14 cellular contexts compared by ENCODE assay signal in the genomic region with DNA sequence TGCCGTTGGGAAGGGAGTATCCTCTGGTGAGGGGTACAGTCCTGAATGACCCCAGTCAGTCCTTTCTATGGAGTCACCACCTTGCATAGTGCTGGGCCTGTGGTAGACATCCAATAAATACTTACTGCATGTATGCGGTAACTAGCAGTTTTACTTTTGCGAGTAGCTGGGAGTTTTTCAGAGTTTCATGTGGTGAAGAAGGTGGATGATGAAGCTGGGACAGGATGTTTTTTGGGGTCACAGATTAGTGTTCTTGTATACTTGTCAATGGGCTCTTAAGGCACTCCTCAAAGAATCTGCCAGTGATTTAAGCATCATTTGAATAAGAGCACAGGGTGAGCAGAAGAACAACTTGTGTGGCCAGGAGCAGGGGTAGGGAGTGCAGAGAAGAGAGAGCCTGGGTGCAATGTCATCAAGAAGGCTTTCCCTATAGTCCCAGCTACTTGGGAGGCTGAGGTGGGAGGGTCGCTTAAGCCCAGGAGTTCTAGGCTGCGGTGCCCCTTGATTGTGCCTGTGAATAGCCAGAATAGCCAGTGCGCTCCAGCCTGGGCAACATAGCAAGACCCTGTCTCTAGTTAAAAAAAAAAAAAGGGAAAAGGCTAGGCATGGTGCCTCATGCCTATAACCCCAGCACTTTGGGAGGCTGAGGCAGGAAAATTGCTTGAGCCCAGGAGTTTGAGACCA. TPM values are rescaled to one million over a fixed set of nuclear protein-coding genes. Genes with fewer than 3 reads are reported as not detected.
DNase-seq lines count a peak whose midpoint lies in the region; ATAC-seq and TF ChIP-seq lines count a peak whose summit lies in the region.
"Had no signal": no experiment of that assay in that cellular context is flagged by ENCODE, and none has a peak within 500 bp of the region (broad histone marks: within the 10 kb centered on the region; RNA-seq: fewer than 3 reads in every experiment).

No MANE protein-coding gene starts in this region.

- H3K27ac Mint-ChIP-seq in mesothelial cell of epicardium, result no peak overlapping the region
- H3K27ac Mint-ChIP-seq: activated CD4-positive, alpha-beta T cell treated with anti-CD3 and anti-CD28 coated beads for 36 hours had no signal

- POLR2A ChIA-PET in Panc1 (lab: Charles Lee), result interaction anchor here (0.7 kb wide), 1 partner anchor 47 kb away, joined by 4 read pairs; no protein-coding TSS in a partner anchor

- H3K27me3 ChIP-seq in right atrium auricular region (no peaks in the 10 kb centered on the region), Panc1 (ENCODE audit: control insufficient read depth, insufficient read depth, low read length) (no peaks in the 10 kb centered on the region), hepatocyte (no peaks in the 10 kb centered on the region), vagina (no peaks in the 10 kb centered on the region)
- H3K27me3 ChIP-seq: suprapubic skin had no signal

- H3K4me3 ChIP-seq in right atrium auricular region, result no peak overlapping the region
- no peak overlapping the region for H3K4me3 ChIP-seq in Panc1 (ENCODE audit: low read depth in 2 of 2, low read length in 2 of 2)
- H3K4me3 ChIP-seq in hepatocyte, result no peak overlapping the region
- H3K4me3 ChIP-seq in vagina, result no peak overlapping the region
- H3K4me3 ChIP-seq: suprapubic skin had no signal

- CTCF ChIA-PET in Panc1 (lab: Charles Lee), result interaction anchor here (0.6 to 1.6 kb wide), 3 partner anchors 62 to 159 kb away, joined by 3 to 6 read pairs (median 5); no protein-coding TSS in a partner anchor

- no peak for TF ChIP-seq CTCF in right atrium auricular region (IDR thresholded peaks at IDR 0.05)
- no peak for TF ChIP-seq CTCF in Panc1 (IDR thresholded peaks at IDR 0.05)
- TF ChIP-seq CTCF in hepatocyte (IDR thresholded peaks at IDR 0.05; ENCODE audit: poor library complexity), result no peak
- no peak for TF ChIP-seq CTCF in vagina (IDR thresholded peaks at IDR 0.05)
- no peak for TF ChIP-seq CTCF in mesothelial cell of epicardium (IDR thresholded peaks at IDR 0.05; ENCODE audit: unreplicated experiment)

- WGBS in hepatocyte (ENCODE audit: low lambda C conversion rate, missing lambda C conversion rate), result 96% methylated on average over 6 of the region's 6 CpGs

- DNase-seq in right atrium auricular region (ENCODE audit: low spot score) (no peak), Right ventricle myocardium inferior (ENCODE audit: missing footprints) (no peak), Panc1 (ENCODE audit: low read depth, low spot score) (no peak), hepatocyte (ENCODE audit: low spot score) (no peak), vagina (ENCODE audit: extremely low spot score in 2 of 2) (no peak), LoVo (ENCODE audit: low spot score) (no peak), mesothelial cell of epicardium (ENCODE audit: low spot score in 2 of 2, unreplicated experiment in 2 of 2) (no peak), CD1c-positive myeloid dendritic cell (ENCODE audit: extremely low spot score) (no peak)
- DNase-seq: activated CD4-positive, alpha-beta T cell treated with anti-CD3 and anti-CD28 coated beads for 36 hours; activated effector memory CD4-positive, alpha-beta T cell treated with Interleukin-2 at 50 U/mL for 16 hours; KG1; NCI-H524; PC-3 had no signal

- no peaks in the 10 kb centered on the region for H3K9me3 Mint-ChIP-seq in mesothelial cell of epicardium

- peaks cover 0 to 88% of the 10 kb centered on the region in 2 donors for H3K4me1 ChIP-seq in right atrium auricular region
- peaks cover 18% of the 10 kb centered on the region for H3K4me1 ChIP-seq in Panc1 (ENCODE audit: control insufficient read depth, insufficient read depth, low read length)
- H3K4me1 ChIP-seq in hepatocyte (ENCODE audit: insufficient read depth), result peaks cover 48% of the 10 kb centered on the region
- H3K4me1 ChIP-seq in vagina, result peaks cover 62% of the 10 kb centered on the region

- H3K27me3 Mint-ChIP-seq in mesothelial cell of epicardium (ENCODE audit: low read depth), result no peaks in the 10 kb centered on the region
- H3K27me3 Mint-ChIP-seq: activated CD4-positive, alpha-beta T cell treated with anti-CD3 and anti-CD28 coated beads for 36 hours had no signal

- no peaks in the 10 kb centered on the region for H3K9me2 ChIP-seq in hepatocyte (replicated peaks; ENCODE audit: insufficient read depth)

- peaks cover 6% of the 10 kb centered on the region for H3K36me3 Mint-ChIP-seq in mesothelial cell of epicardium

- intact Hi-C loops in Right ventricle myocardium inferior (cut with DNase I), result no loop called here
- intact Hi-C loops in Panc1 (cut with micrococcal nuclease; ENCODE audit: unreplicated experiment), result no loop called here
- intact Hi-C loops in vagina (cut with DNase I), result no loop called here

- TSS peak; percentile 24 for BruUV-seq in Panc1 (replicated peaks; lab: Mats Ljungman, UMichigan)

- H2AFZ ChIP-seq in hepatocyte, result no peak overlapping the region

- peaks cover 20% of the 10 kb centered on the region for H3K79me2 ChIP-seq in hepatocyte

- ATAC-seq in Right ventricle myocardium inferior, result no peak
- ATAC-seq in Panc1, result no peak
- ATAC-seq: activated CD4-positive, alpha-beta T cell treated with anti-CD3 and anti-CD28 coated beads for 36 hours; PC-3 had no signal

- no peaks in the 10 kb centered on the region for H4K20me1 ChIP-seq in hepatocyte (ENCODE audit: insufficient read depth, poor library complexity, severe bottlenecking)

- in situ Hi-C loops in Panc1 (cut with HindIII; ENCODE audit: low pct_unique_long_range_greater_than_20kb, low sequenced_read_pairs), result no loop called here

- H3K4me3 Mint-ChIP-seq in mesothelial cell of epicardium, result no peak overlapping the region
- H3K4me3 Mint-ChIP-seq: activated CD4-positive, alpha-beta T cell treated with anti-CD3 and anti-CD28 coated beads for 36 hours had no signal

- H3K9me3 ChIP-seq in right atrium auricular region (no peaks in the 10 kb centered on the region), Panc1 (ENCODE audit: control insufficient read depth, insufficient read depth, low read depth, low read length) (no peaks in the 10 kb centered on the region), hepatocyte (ENCODE audit: low read depth) (no peaks in the 10 kb centered on the region), vagina (no peaks in the 10 kb centered on the region)
- H3K9me3 ChIP-seq: suprapubic skin had no signal

- no peak for TF ChIP-seq POLR2A in vagina (IDR thresholded peaks at IDR 0.05)

- H3K4me1 Mint-ChIP-seq in mesothelial cell of epicardium, result peaks cover 31% of the 10 kb centered on the region

- H3K27ac ChIP-seq in right atrium auricular region (peak overlapping the region; percentile 19 to 89), Panc1 (ENCODE audit: low read length) (no peak overlapping the region), hepatocyte (peak overlapping the region; percentile 35), vagina (peak overlapping the region; percentile 83)
- H3K27ac ChIP-seq: suprapubic skin had no signal

- H3K4me2 ChIP-seq in hepatocyte, result no peak overlapping the region

- H3K36me3 ChIP-seq in right atrium auricular region (no peaks in the 10 kb centered on the region), Panc1 (ENCODE audit: control insufficient read depth, insufficient read depth, low read length) (peaks cover 2% of the 10 kb centered on the region; the same call in 1 of the 2 replicates), hepatocyte (replicated peaks; ENCODE audit: insufficient read depth, low read depth) (no peaks in the 10 kb centered on the region), vagina (no peaks in the 10 kb centered on the region)
- H3K36me3 ChIP-seq: suprapubic skin had no signal

RNA-seq across cellular contexts. Expression of a gene that starts 22.1 kb away (rescaled TPM):
- total RNA-seq in right atrium auricular region, result 10 to 100 TPM; 10.6 to 11.5 TPM
- 5.2 TPM for total RNA-seq in Right ventricle myocardium inferior
- 26.1 TPM for total RNA-seq in Panc1 (2021; ENCODE audit: unreplicated experiment)
- 21.9 TPM for polyA plus RNA-seq in Panc1 (2012; ENCODE audit: insufficient read length)
- 16.4 and 20.8 TPM in 2 replicates for total RNA-seq in hepatocyte
- polyA plus RNA-seq in hepatocyte, result 17.8 and 21.1 TPM in 2 replicates
- total RNA-seq in vagina, result 23.8 TPM
- total RNA-seq in mesothelial cell of epicardium, result 16.0 to 18.4 TPM (median 17.2 TPM) in 3 replicates

RNA-seq across cellular contexts. Expression of a gene that starts 50.1 kb away (rescaled TPM):
- 1 to 10 TPM; 4.0 to 7.5 TPM for total RNA-seq in right atrium auricular region
- total RNA-seq in Right ventricle myocardium inferior, result 1.9 TPM
- total RNA-seq in Panc1 (2021; ENCODE audit: unreplicated experiment), result 11.2 TPM
- polyA plus RNA-seq in Panc1 (2012; ENCODE audit: insufficient read length), result 13.5 TPM
- total RNA-seq in hepatocyte, result 17.8 and 18.8 TPM in 2 replicates
- polyA plus RNA-seq in hepatocyte, result 7.8 and 10.6 TPM in 2 replicates
- total RNA-seq in vagina, result 6.6 TPM
- 23.5 to 30.5 TPM (median 28.4 TPM) in 3 replicates for total RNA-seq in mesothelial cell of epicardium
